ENCODE assay signal across 10 cellular contexts in the genomic region with DNA sequence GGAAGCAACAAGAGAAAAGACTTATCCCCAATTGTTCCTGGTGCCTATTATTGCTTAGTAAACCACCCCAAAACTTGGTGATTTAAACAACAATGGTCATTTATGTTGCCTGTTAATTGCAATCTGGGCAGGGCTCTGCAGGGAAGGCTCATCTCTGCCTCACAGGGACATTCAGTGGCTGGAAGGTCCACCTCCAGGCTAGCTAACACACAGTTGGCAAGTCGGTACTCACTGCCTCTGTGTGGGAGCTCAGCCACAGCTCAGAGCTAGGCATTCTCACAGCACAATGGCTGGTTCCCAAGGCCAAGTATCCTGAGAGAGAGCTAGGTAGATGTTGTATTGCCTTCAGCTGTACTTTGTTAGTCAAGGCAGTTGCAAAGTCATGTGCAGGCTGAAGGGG.
"Had no signal": no experiment of that assay in that cellular context is flagged by ENCODE, and none has a peak within 500 bp of the region (broad histone marks: within the 10 kb centered on the region; RNA-seq: fewer than 3 reads in every experiment).

No MANE protein-coding gene starts in this region.

- ATAC-seq: HCT116 had no signal

- H3K9ac ChIP-seq: GM23248 had no signal

- H2AFZ ChIP-seq: GM23248 had no signal

- H3K4me3 ChIP-seq: GM23248, HAP-1 had no signal

- DNase-seq: GM23248, GOT3, H7, H9, HCEC 1CT, HFFc6 had no signal

- H3K27ac Mint-ChIP-seq: H9, HFFc6 had no signal

- H3K27ac ChIP-seq: GM23248 had no signal

- H3K9me3 Mint-ChIP-seq: H9, HFFc6 had no signal

- H3K4me3 Mint-ChIP-seq: H9, HFFc6 had no signal

- H3K9me3 ChIP-seq: HAP-1 had no signal

- FAIRE-seq: H1, H54 had no signal

- H3K36me3 ChIP-seq: HAP-1 had no signal
